Comparison of ENCODE assay signal across 17 cellular contexts in the genomic region with DNA sequence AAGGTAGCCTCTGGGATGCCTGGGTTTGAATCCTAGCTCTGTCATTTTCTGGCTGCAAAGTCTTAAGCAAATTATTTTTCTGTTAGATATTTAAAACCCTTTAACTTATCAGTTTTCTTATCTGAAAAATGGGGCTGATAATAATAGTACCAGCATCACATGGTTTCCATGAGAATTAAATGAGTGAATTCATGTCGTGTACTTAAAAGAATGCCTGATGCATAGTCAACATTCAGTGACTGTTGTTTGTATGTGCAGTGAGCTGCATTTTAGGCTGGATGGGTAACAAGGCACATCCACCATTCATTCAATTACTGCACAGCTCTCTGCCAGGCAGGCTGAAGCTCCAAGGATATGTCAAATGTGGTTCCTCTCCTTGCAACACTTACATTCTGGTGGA.
A peak's percentile ranks its signal among the peaks of the same experiment; 100 is the strongest.
DNase-seq lines count a peak whose midpoint lies in the region; ATAC-seq and TF ChIP-seq lines count a peak whose summit lies in the region.
"Had no signal": no experiment of that assay in that cellular context is flagged by ENCODE, and none has a peak within 500 bp of the region (broad histone marks: within the 10 kb centered on the region; RNA-seq: fewer than 3 reads in every experiment).

No MANE protein-coding gene starts in this region.

- H3K4me3 Mint-ChIP-seq in CD4-positive, CD25-positive, alpha-beta regulatory T cell: no peak overlapping the region
- H3K4me3 Mint-ChIP-seq in GM23338: no peak overlapping the region
- H3K4me3 Mint-ChIP-seq in central memory CD8-positive, alpha-beta T cell: no peak overlapping the region
- H3K4me3 Mint-ChIP-seq: CD4-positive, alpha-beta T cell; H9; IgD-negative memory B cell had no signal

- H3K9ac ChIP-seq in trophoblast cell (ENCODE audit: low read length) (no peak overlapping the region), MM.1S (ENCODE audit: low read length) (no peak overlapping the region)

- H3K79me1 ChIP-seq in trophoblast cell (ENCODE audit: low read length): no peaks in the 10 kb centered on the region

- H2BK5ac ChIP-seq in trophoblast cell (ENCODE audit: low read depth, low read length, poor library complexity): no peak overlapping the region

- H3K18ac ChIP-seq in trophoblast cell (ENCODE audit: low read length): no peak overlapping the region

- H2AK5ac ChIP-seq in trophoblast cell (ENCODE audit: low read length): no peak overlapping the region

- TF ChIP-seq CTCF in GM23338 (conservative IDR thresholded peaks at IDR 0.05; ENCODE audit: low read depth in 2 of 2) (no peak), MM.1S (IDR thresholded peaks at IDR 0.05; ENCODE audit: low read length) (no peak)

- no peak overlapping the region for H3K4me2 ChIP-seq in GM23338
- no peak overlapping the region for H3K4me2 ChIP-seq in trophoblast cell (ENCODE audit: low read length)
- H3K4me2 ChIP-seq in MM.1S (ENCODE audit: low read depth, low read length): no peak overlapping the region

- H2AFZ ChIP-seq in GM23338 (no peak overlapping the region), trophoblast cell (ENCODE audit: insufficient read depth, low read length, poor library complexity) (peak overlapping the region; percentile 25), MM.1S (ENCODE audit: low read length) (no peak overlapping the region)

- H3K9me3 Mint-ChIP-seq in CD4-positive, CD25-positive, alpha-beta regulatory T cell: peaks cover 0 to 2% (median 0%) of the 10 kb centered on the region in 7 donors
- peaks cover 3% of the 10 kb centered on the region; the same call in 1 of the 3 replicates for H3K9me3 Mint-ChIP-seq in GM23338
- H3K9me3 Mint-ChIP-seq in central memory CD8-positive, alpha-beta T cell: no peaks in the 10 kb centered on the region
- H3K9me3 Mint-ChIP-seq: CD4-positive, alpha-beta T cell had no signal

- peaks cover 4% of the 10 kb centered on the region for H3K36me3 Mint-ChIP-seq in CD4-positive, CD25-positive, alpha-beta regulatory T cell
- no peaks in the 10 kb centered on the region; the same call in 2 of the 3 replicates for H3K36me3 Mint-ChIP-seq in GM23338 (ENCODE audit: low read depth)
- peaks cover 3% of the 10 kb centered on the region for H3K36me3 Mint-ChIP-seq in central memory CD8-positive, alpha-beta T cell (ENCODE audit: insufficient read depth)
- H3K36me3 Mint-ChIP-seq: IgD-negative memory B cell had no signal

- H3K27me3 ChIP-seq in CD4-positive, CD25-positive, alpha-beta regulatory T cell (ENCODE audit: control insufficient read depth, insufficient read depth, low read length): no peaks in the 10 kb centered on the region
- H3K27me3 ChIP-seq in GM23338 (ENCODE audit: insufficient read depth) (no peaks in the 10 kb centered on the region), trophoblast cell (ENCODE audit: insufficient read depth, low read length) (no peaks in the 10 kb centered on the region), MM.1S (replicated peaks; ENCODE audit: insufficient read depth, low read length) (no peaks in the 10 kb centered on the region)
- H3K27me3 ChIP-seq: BE2C had no signal

- H4K8ac ChIP-seq in trophoblast cell (ENCODE audit: low read depth, low read length): no peak overlapping the region

- no peaks in the 10 kb centered on the region for H3K36me3 ChIP-seq in CD4-positive, CD25-positive, alpha-beta regulatory T cell (ENCODE audit: control insufficient read depth, insufficient read depth, low read length)
- no peaks in the 10 kb centered on the region for H3K36me3 ChIP-seq in GM23338 (ENCODE audit: insufficient read depth)
- H3K36me3 ChIP-seq in trophoblast cell (ENCODE audit: control insufficient read depth in 1 of 2, insufficient read depth in 2 of 2, low read length in 2 of 2): no peaks in the 10 kb centered on the region
- no peaks in the 10 kb centered on the region for H3K36me3 ChIP-seq in MM.1S (replicated peaks; ENCODE audit: insufficient read depth, low read length)
- H3K36me3 ChIP-seq: BE2C had no signal

- H4K12ac ChIP-seq in trophoblast cell (ENCODE audit: low read depth, low read length): no peak overlapping the region

- H3K9me2 ChIP-seq in GM23338 (ENCODE audit: insufficient read depth): peaks cover under 1% of the 10 kb centered on the region
- H3K9me2 ChIP-seq in MM.1S (replicated peaks; ENCODE audit: insufficient read depth, low read length): no peaks in the 10 kb centered on the region

- H4K20me1 ChIP-seq in GM23338 (replicated peaks; ENCODE audit: insufficient read depth): no peaks in the 10 kb centered on the region
- no peaks in the 10 kb centered on the region for H4K20me1 ChIP-seq in MM.1S (ENCODE audit: insufficient read depth, low read length)

- H3F3A ChIP-seq in GM23338 (replicated peaks; ENCODE audit: low read depth): no peaks in the 10 kb centered on the region
- H3F3A ChIP-seq in MM.1S (ENCODE audit: insufficient read depth, low read length): peaks cover 2% of the 10 kb centered on the region; the same call in 1 of the 2 replicates

- H3K14ac ChIP-seq in trophoblast cell (ENCODE audit: low read length): no peak overlapping the region

- DNase-seq in CD4-positive, CD25-positive, alpha-beta regulatory T cell: no peak
- DNase-seq in GM23338 (ENCODE audit: low spot score) (no peak), trophoblast cell (peak in 1 of 2 donors; percentile 51), MM.1S (no peak)
- no peak for DNase-seq in central memory CD8-positive, alpha-beta T cell (ENCODE audit: low spot score in 2 of 2)
- no peak for DNase-seq in activated CD8-positive, alpha-beta memory T cell treated with anti-CD3 and anti-CD28 coated beads, Interleukin-2, amount 50 U/mL, for 4 hours
- DNase-seq: ACHN; BE2C; C1 segment of cervical spinal cord; Caco-2; CD4-positive, alpha-beta T cell; DMS153; DMS79; GDM1; H9 had no signal

- peaks cover 31 to 67% (median 54%) of the 10 kb centered on the region in 4 donors for H3K4me1 Mint-ChIP-seq in CD4-positive, CD25-positive, alpha-beta regulatory T cell
- H3K4me1 Mint-ChIP-seq in GM23338: peaks cover 28% of the 10 kb centered on the region
- H3K4me1 Mint-ChIP-seq in central memory CD8-positive, alpha-beta T cell: peaks cover 63% of the 10 kb centered on the region
- H3K4me1 Mint-ChIP-seq: IgD-negative memory B cell had no signal

- H3K79me2 ChIP-seq in GM23338 (replicated peaks; ENCODE audit: insufficient read depth) (no peaks in the 10 kb centered on the region), trophoblast cell (ENCODE audit: control insufficient read depth, insufficient read depth, low read length, poor library complexity) (no peaks in the 10 kb centered on the region), MM.1S (ENCODE audit: low read length) (no peaks in the 10 kb centered on the region)

- no CpG with 5 or more reads among the region's 1 CpG for WGBS in trophoblast cell (ENCODE audit: extremely low coverage, insufficient coverage, insufficient read length)

- H2BK12ac ChIP-seq in trophoblast cell (ENCODE audit: low read length): no peak overlapping the region

- no peak overlapping the region for H3K4ac ChIP-seq in trophoblast cell (ENCODE audit: low read depth, low read length)

- no peak overlapping the region for H4K91ac ChIP-seq in trophoblast cell (ENCODE audit: low read depth, low read length)

- H2BK120ac ChIP-seq in trophoblast cell (ENCODE audit: insufficient read depth, low read length, poor library complexity): no peak overlapping the region

- H3K9me3 ChIP-seq in CD4-positive, CD25-positive, alpha-beta regulatory T cell (ENCODE audit: control insufficient read depth in 2 of 2, low read length in 2 of 2): no peaks in the 10 kb centered on the region
- peaks cover 2% of the 10 kb centered on the region for H3K9me3 ChIP-seq in trophoblast cell (ENCODE audit: insufficient read depth, low read depth, low read length)
- H3K9me3 ChIP-seq in MM.1S (replicated peaks; ENCODE audit: insufficient read depth, low read length): no peaks in the 10 kb centered on the region
- H3K9me3 ChIP-seq: BE2C, Caco-2 had no signal

- H3K27ac Mint-ChIP-seq in CD4-positive, CD25-positive, alpha-beta regulatory T cell: peak overlapping the region in 2 of 3 donors; percentile 28 to 77
- no peak overlapping the region for H3K27ac Mint-ChIP-seq in GM23338
- H3K27ac Mint-ChIP-seq in central memory CD8-positive, alpha-beta T cell (ENCODE audit: low read depth): peak overlapping the region; percentile 26
- H3K27ac Mint-ChIP-seq: CD4-positive, alpha-beta T cell; H9; IgD-negative memory B cell had no signal

- no peak overlapping the region for H3K27ac ChIP-seq in CD4-positive, CD25-positive, alpha-beta regulatory T cell (ENCODE audit: insufficient read depth, low read length, poor library complexity, severe bottlenecking)
- H3K27ac ChIP-seq in GM23338 (ENCODE audit: low read depth) (0 out of 2 replicates have a peak overlapping the region, but pooled peaks have one; percentile 33), trophoblast cell (ENCODE audit: low read depth, low read length) (no peak overlapping the region), MM.1S (ENCODE audit: low read length) (no peak overlapping the region)

- no peak overlapping the region for H3K4me3 ChIP-seq in CD4-positive, CD25-positive, alpha-beta regulatory T cell (ENCODE audit: low read depth, low read length)
- H3K4me3 ChIP-seq in GM23338 (no peak overlapping the region), trophoblast cell (ENCODE audit: low read depth, low read length) (no peak overlapping the region), MM.1S (ENCODE audit: low read length) (no peak overlapping the region)

- no peak for ATAC-seq in CD4-positive, CD25-positive, alpha-beta regulatory T cell (ENCODE audit: low read depth in 2 of 2)
- no peak for ATAC-seq in GM23338
- ATAC-seq in central memory CD8-positive, alpha-beta T cell (replicated peaks; ENCODE audit: extremely low read depth, poor library complexity, severe bottlenecking): no peak
- ATAC-seq: HepG2 had no signal

- H3K27me3 Mint-ChIP-seq in CD4-positive, CD25-positive, alpha-beta regulatory T cell: no peaks in the 10 kb centered on the region
- no peaks in the 10 kb centered on the region for H3K27me3 Mint-ChIP-seq in GM23338 (ENCODE audit: insufficient read depth, low read depth, poor library complexity)
- H3K27me3 Mint-ChIP-seq in central memory CD8-positive, alpha-beta T cell: no peaks in the 10 kb centered on the region
- H3K27me3 Mint-ChIP-seq: CD4-positive, alpha-beta T cell; IgD-negative memory B cell had no signal

- peaks cover 43% of the 10 kb centered on the region for H3K4me1 ChIP-seq in CD4-positive, CD25-positive, alpha-beta regulatory T cell (ENCODE audit: control insufficient read depth, insufficient read depth, low read length, poor library complexity, severe bottlenecking)
- peaks cover 24% of the 10 kb centered on the region for H3K4me1 ChIP-seq in GM23338 (ENCODE audit: insufficient read depth)
- H3K4me1 ChIP-seq in trophoblast cell (ENCODE audit: control insufficient read depth in 1 of 2, insufficient read depth in 2 of 2, low read length in 2 of 2): no peaks in the 10 kb centered on the region
- H3K4me1 ChIP-seq in MM.1S (ENCODE audit: low read length): peaks cover 14% of the 10 kb centered on the region
- H3K4me1 ChIP-seq: BE2C had no signal

- no peak overlapping the region for H3K23ac ChIP-seq in trophoblast cell (ENCODE audit: low read length)

TF ChIP-seq in GM23338, 12 proteins besides CTCF, POLR2A, EP300 and RAD21 (continues in another document):
- no peak for TF ChIP-seq JUNB (IDR thresholded peaks at IDR 0.05; ENCODE audit: unreplicated experiment)
